8 cellular contexts compared by ENCODE assay signal in the genomic region with DNA sequence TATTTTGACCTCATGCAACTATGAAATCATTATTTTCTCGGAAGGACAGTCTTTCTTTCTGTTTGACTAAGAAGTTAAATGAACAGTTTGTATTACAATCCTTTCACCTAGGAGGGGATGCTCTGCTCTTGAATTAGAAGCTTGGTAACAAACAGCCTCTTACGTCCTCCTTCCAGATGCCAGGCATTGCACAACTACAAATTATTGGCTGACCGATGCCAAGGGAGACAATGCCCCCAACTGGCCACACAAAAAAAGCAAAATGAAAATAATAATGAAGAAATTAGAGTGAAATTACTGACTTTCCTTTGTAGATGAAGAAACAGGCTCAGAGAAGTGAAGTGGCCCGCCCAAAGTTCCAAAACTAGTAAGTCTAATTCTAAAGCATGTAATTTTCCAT.
A peak's percentile ranks its signal among the peaks of the same experiment; 100 is the strongest.
DNase-seq lines count a peak whose midpoint lies in the region; ATAC-seq and TF ChIP-seq lines count a peak whose summit lies in the region.

No MANE protein-coding gene starts in this region.

- no peak overlapping the region for H3K27ac ChIP-seq in tibial nerve

- peaks cover 4% of the 10 kb centered on the region for H3K27me3 Mint-ChIP-seq in glutamatergic neuron (ENCODE audit: unreplicated experiment)
- peaks cover 25 to 29% of the 10 kb centered on the region in 2 donors for H3K27me3 Mint-ChIP-seq in stimulated activated naive B cell treated with anti-CD40 and anti-IgM and Interleukin-4, amounts not matched to agents 10 μg/mL and 1 μg/mL and 100 μg/mL, for 72 hours

- no peak overlapping the region for H3K4me3 ChIP-seq in tibial nerve

- in situ Hi-C loops in SK-MEL-5 (cut with HindIII; ENCODE audit: low pct_unique_long_range_greater_than_20kb, low sequenced_read_pairs) = no loop called here

- no peak for TF ChIP-seq POLR2A in tibial nerve (IDR thresholded peaks at IDR 0.05)

- no peaks in the 10 kb centered on the region for H3K36me3 Mint-ChIP-seq in glutamatergic neuron (ENCODE audit: unreplicated experiment)
- H3K36me3 Mint-ChIP-seq in stimulated activated naive B cell treated with anti-CD40 and anti-IgM and Interleukin-4, amounts not matched to agents 10 μg/mL and 1 μg/mL and 100 μg/mL, for 72 hours = no peaks in the 10 kb centered on the region

- WGBS in tibial nerve, 2 donors = 31 to 32% methylated on average over 4 of the region's 4 CpGs

- no peaks in the 10 kb centered on the region for H3K4me1 ChIP-seq in tibial nerve

- TF ChIP-seq EP300 in tibial nerve (IDR thresholded peaks at IDR 0.05) = no peak

- DNase-seq in SIG-M5 treated with dmso at 0.1 percent for 504 hours (lab: John Stamatoyannopoulos, UW; ENCODE audit: unreplicated experiment) = peak; percentile 7
- no peak for DNase-seq in SIG-M5 (lab: John Stamatoyannopoulos, UW)
- peak; percentile 64 for DNase-seq in SK-MEL-5 (ENCODE audit: low read depth, low spot score)
- DNase-seq in glutamatergic neuron = no peak
- no peak for DNase-seq in tibial nerve (ENCODE audit: low spot score in 2 of 2)
- DNase-seq in stimulated activated naive B cell treated with anti-CD40 and anti-IgM and Interleukin-4, amounts not matched to agents 10 μg/mL and 1 μg/mL and 100 μg/mL, for 72 hours = no peak
- no peak for DNase-seq in NCI-H187 treated with DMSO at 0.1 percent for 48 hours (lab: John Stamatoyannopoulos, UW)

- H3K27me3 ChIP-seq in tibial nerve = no peaks in the 10 kb centered on the region

- H3K27ac Mint-ChIP-seq in glutamatergic neuron (ENCODE audit: unreplicated experiment) = no peak overlapping the region
- no peak overlapping the region for H3K27ac Mint-ChIP-seq in stimulated activated naive B cell treated with anti-CD40 and anti-IgM and Interleukin-4, amounts not matched to agents 10 μg/mL and 1 μg/mL and 100 μg/mL, for 72 hours

- H3K9me3 Mint-ChIP-seq in glutamatergic neuron (ENCODE audit: unreplicated experiment) = peaks cover 2% of the 10 kb centered on the region
- peaks cover 0 to 1% of the 10 kb centered on the region in 2 donors for H3K9me3 Mint-ChIP-seq in stimulated activated naive B cell treated with anti-CD40 and anti-IgM and Interleukin-4, amounts not matched to agents 10 μg/mL and 1 μg/mL and 100 μg/mL, for 72 hours

- no peak for ATAC-seq in HG02571 (IDR thresholded peaks at IDR 0.05; ENCODE audit: unreplicated experiment)
- no peak for ATAC-seq in stimulated activated naive B cell treated with anti-CD40 and anti-IgM and Interleukin-4, amounts not matched to agents 10 μg/mL and 1 μg/mL and 100 μg/mL, for 72 hours (replicated peaks)

- no peaks in the 10 kb centered on the region for H3K4me1 Mint-ChIP-seq in glutamatergic neuron (ENCODE audit: low read depth, unreplicated experiment)
- no peaks in the 10 kb centered on the region for H3K4me1 Mint-ChIP-seq in stimulated activated naive B cell treated with anti-CD40 and anti-IgM and Interleukin-4, amounts not matched to agents 10 μg/mL and 1 μg/mL and 100 μg/mL, for 72 hours

- TF ChIP-seq CTCF in glutamatergic neuron (IDR thresholded peaks at IDR 0.05; ENCODE audit: partially characterized antibody, unreplicated experiment) (peak; percentile 46), tibial nerve (IDR thresholded peaks at IDR 0.05) (peak; percentile 24 to 41 (median 30))

- no peaks in the 10 kb centered on the region for H3K9me3 ChIP-seq in tibial nerve

- H3K36me3 ChIP-seq in tibial nerve = no peaks in the 10 kb centered on the region

- no peak overlapping the region for H3K4me3 Mint-ChIP-seq in glutamatergic neuron (ENCODE audit: unreplicated experiment)
- no peak overlapping the region for H3K4me3 Mint-ChIP-seq in stimulated activated naive B cell treated with anti-CD40 and anti-IgM and Interleukin-4, amounts not matched to agents 10 μg/mL and 1 μg/mL and 100 μg/mL, for 72 hours

Comparison
In these comparisons a context has a peak if more than half of its experiments do, and no peak if none do; other contexts are left out.
1. DNase-seq: peak in SIG-M5 treated with dmso at 0.1 percent for 504 hours (single experiment) and SK-MEL-5 (single experiment); none in SIG-M5 (single experiment), glutamatergic neuron (single experiment), tibial nerve (0 of 2), stimulated activated naive B cell treated with anti-CD40 and anti-IgM and Interleukin-4, amounts not matched to agents 10 μg/mL and 1 μg/mL and 100 μg/mL, for 72 hours (single experiment) and NCI-H187 treated with DMSO at 0.1 percent for 48 hours (single experiment).